Comparison of ENCODE assay signal across 1 cellular context in the genomic region with DNA sequence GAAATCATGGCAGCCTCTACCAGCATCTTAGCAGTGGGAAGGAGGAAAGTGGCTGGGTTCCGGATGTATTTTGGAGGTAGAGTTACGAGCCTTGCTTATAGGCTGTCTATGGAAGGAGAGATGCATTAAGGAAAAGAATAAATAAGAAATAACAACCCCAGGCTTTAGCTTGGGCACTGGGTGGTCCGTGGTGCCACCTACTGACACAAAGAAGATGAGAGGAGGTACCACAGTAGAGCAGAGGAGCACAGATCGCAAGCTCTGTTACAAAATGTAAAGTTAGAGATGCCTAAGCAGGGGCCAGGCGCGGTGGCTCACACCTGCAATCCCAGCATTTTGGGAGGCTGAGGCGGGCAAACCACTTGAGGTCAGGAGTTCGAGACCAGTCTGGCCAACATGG.
TF ChIP-seq lines count a peak whose summit lies in the region.

No MANE protein-coding gene starts in this region.

TF ChIP-seq in SK-N-SH treated with all-trans-retinoic acid at 6 μM for 48 hours, 23 proteins besides CTCF, POLR2A, EP300 and RAD21 (continued from another document):
- TF ChIP-seq, protein P1, sequence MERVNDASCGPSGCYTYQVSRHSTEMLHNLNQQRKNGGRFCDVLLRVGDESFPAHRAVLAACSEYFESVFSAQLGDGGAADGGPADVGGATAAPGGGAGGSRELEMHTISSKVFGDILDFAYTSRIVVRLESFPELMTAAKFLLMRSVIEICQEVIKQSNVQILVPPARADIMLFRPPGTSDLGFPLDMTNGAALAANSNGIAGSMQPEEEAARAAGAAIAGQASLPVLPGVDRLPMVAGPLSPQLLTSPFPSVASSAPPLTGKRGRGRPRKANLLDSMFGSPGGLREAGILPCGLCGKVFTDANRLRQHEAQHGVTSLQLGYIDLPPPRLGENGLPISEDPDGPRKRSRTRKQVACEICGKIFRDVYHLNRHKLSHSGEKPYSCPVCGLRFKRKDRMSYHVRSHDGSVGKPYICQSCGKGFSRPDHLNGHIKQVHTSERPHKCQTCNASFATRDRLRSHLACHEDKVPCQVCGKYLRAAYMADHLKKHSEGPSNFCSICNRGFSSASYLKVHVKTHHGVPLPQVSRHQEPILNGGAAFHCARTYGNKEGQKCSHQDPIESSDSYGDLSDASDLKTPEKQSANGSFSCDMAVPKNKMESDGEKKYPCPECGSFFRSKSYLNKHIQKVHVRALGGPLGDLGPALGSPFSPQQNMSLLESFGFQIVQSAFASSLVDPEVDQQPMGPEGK (CRISPR knock-in tag; IDR thresholded peaks at IDR 0.05; ENCODE audit: borderline replicate concordance), result no peak
- TF ChIP-seq ZFP30 (CRISPR knock-in tag; IDR thresholded peaks at IDR 0.05), result no peak
